In the genomic region with DNA sequence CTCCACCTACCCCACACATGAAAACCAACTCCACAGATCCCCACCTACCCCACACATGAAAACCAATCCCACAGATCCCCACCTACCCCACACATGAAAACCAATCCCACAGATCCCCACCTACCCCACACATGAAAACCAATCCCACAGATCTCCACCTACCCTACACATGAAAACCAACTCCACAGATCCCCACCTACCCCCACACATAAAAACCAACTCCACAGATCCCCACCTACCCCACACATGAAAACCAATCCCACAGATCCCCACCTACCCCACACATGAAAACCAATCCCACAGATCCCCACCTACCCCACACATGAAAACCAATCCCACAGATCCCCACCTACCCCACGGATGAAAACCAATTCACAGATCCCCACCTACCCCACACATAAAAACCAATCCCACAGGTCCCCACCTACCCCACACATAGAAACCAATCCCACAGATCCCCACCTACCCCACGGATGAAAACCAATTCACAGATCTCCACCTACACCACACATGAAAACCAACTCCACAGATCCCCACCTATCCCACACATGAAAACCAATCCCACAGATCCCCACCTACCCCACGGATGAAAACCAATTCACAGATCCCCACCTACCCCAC, we compare ENCODE assay signal across 14 cellular contexts. TPM values are rescaled to one million over a fixed set of nuclear protein-coding genes. Genes with fewer than 3 reads are reported as not detected.
"Had no signal": no experiment of that assay in that cellular context is flagged by ENCODE, and none has a peak within 500 bp of the region (broad histone marks: within the 10 kb centered on the region; RNA-seq: fewer than 3 reads in every experiment).

No MANE protein-coding gene starts in this region.

RNA-seq across cellular contexts. Expression of a gene that starts 50.7 kb away (rescaled TPM):
- total RNA-seq: activated B cell treated with CpG ODN at 0.5 μM for 24 hours; activated CD4-positive, alpha-beta memory T cell treated with anti-CD3 and anti-CD28 coated beads for 36 hours; activated CD4-positive, alpha-beta memory T cell treated with anti-CD3 and anti-CD28 coated beads, Interleukin-2, amount 10 ng/mL, durations not matched to agents 7 days and 5 days; activated CD4-positive, alpha-beta T cell treated with anti-CD3 and anti-CD28 coated beads for 36 hours; activated CD4-positive, alpha-beta T cell treated with anti-CD3 and anti-CD28 coated beads, Interleukin-2, amount 10 ng/mL, durations not matched to agents 24 days and 14 days; activated CD4-positive, alpha-beta T cell treated with anti-CD3 and anti-CD28 coated beads, Interleukin-2, amount 10 ng/mL, durations not matched to agents 7 days and 5 days; activated CD8-positive, alpha-beta memory T cell treated with anti-CD3 and anti-CD28 coated beads for 36 hours; activated CD8-positive, alpha-beta memory T cell treated with anti-CD3 and anti-CD28 coated beads, Interleukin-2, amount 10 ng/mL, durations not matched to agents 7 days and 5 days; activated CD8-positive, alpha-beta T cell treated with anti-CD3 and anti-CD28 coated beads for 36 hours; activated CD8-positive, alpha-beta T cell treated with anti-CD3 and anti-CD28 coated beads, Interleukin-2, amount 10 ng/mL, durations not matched to agents 7 days and 5 days; T-helper 1 cell treated with Interleukin-12 subunit alpha and Interleukin-12 subunit beta and Interleukin-4 antibody, amounts not matched to agents 30 ng/mL and 1 ng/mL, for 36 hours; T-helper 17 cell; T-helper 2 cell treated with Interferon-gamma antibody and Interleukin-4, amounts not matched to agents 100 ng/mL and 5 ng/mL, for 36 hours; WTC11 had no signal
